In the genomic region with DNA sequence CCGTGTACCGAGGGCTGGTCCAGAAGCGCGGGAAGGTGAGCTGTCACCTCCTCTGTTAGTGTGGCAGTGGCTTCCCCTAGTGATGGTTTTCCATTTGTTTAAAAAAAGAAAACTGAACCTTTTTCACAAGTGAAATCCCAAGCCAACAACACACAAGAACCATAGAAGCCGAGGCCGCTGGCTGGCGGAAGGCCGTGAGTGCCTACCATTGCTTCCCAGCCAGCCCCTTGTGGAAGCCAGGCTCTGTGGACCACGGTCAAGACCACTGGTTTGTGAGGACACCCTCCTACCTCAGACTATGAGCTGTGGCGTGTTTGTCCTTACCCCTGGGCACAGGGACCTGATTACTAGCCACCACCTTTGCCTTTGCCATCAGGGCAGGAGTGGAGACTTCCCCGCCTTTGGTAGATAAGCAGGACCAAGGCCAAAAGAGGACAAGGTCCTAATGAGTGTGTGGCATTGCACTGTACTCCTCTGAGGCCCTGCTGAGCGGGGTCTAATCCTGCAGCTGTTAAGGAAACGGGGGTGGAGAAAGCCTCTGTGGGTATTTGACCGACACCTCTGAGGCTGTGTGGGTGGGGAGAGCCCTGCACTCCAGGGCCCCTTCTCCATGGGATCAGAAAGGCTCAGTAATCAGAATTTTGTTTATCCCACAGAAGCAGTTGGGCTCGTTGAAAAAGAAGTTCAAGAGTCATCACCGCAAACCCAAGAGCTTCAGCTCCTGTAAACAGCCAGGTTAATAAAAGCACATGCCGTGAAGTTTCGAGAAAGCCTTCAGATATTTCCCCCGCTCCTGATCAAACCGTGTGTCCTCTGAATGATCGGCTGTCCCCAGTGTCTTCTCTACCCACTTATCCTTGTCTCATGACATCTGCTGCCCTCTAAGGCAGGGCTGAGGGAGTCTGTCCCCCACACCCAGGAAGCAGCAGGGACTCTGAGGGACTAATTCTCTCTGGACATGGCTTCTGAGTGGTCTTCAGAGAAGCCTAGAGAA, we compare ENCODE assay signal across 12 cellular contexts. TPM values are rescaled to one million over a fixed set of nuclear protein-coding genes. Genes with fewer than 3 reads are reported as not detected.
DNase-seq lines count a peak whose midpoint lies in the region; ATAC-seq and TF ChIP-seq lines count a peak whose summit lies in the region.
"Had no signal": no experiment of that assay in that cellular context is flagged by ENCODE, and none has a peak within 500 bp of the region (broad histone marks: within the 10 kb centered on the region; RNA-seq: fewer than 3 reads in every experiment).

No MANE protein-coding gene starts in this region.

- no peak overlapping the region for H3K23ac ChIP-seq in H9 (ENCODE audit: insufficient read length, low read depth, low read length)

- H3K14ac ChIP-seq in H9 (ENCODE audit: insufficient read depth, low read length), result no peak overlapping the region

- H2BK5ac ChIP-seq in H9 (ENCODE audit: insufficient read length, low read length), result no peak overlapping the region

- TF ChIP-seq CTCF in natural killer cell (IDR thresholded peaks at IDR 0.05), result no peak
- TF ChIP-seq CTCF in H9 (conservative IDR thresholded peaks at IDR 0.05), result no peak

- H3T11ph ChIP-seq in H9 (ENCODE audit: low read length), result no peak overlapping the region

- H3K27me3 ChIP-seq in CD8-positive, alpha-beta memory T cell (ENCODE audit: insufficient read depth, low read length, poor library complexity, severe bottlenecking), result no peaks in the 10 kb centered on the region
- H3K27me3 ChIP-seq in H9 (ENCODE audit: insufficient read depth, low read length), result no peaks in the 10 kb centered on the region
- H3K27me3 ChIP-seq: breast epithelium, esophagus squamous epithelium had no signal

- H4K8ac ChIP-seq in H9 (replicated peaks; ENCODE audit: insufficient read length, low read depth, low read length), result no peak overlapping the region

- peaks cover 3% of the 10 kb centered on the region for H3K79me1 ChIP-seq in H9 (ENCODE audit: insufficient read depth, low read depth, low read length, poor library complexity, severe bottlenecking)

- H3K4me1 ChIP-seq in CD8-positive, alpha-beta memory T cell (ENCODE audit: insufficient read depth, low read length), result peaks cover 21% of the 10 kb centered on the region
- H3K4me1 ChIP-seq in H9 (ENCODE audit: insufficient read depth, low read length), result no peaks in the 10 kb centered on the region

- no peak overlapping the region for H2BK15ac ChIP-seq in H9 (ENCODE audit: low read depth, low read length)

- H3K27me3 Mint-ChIP-seq in CD8-positive, alpha-beta memory T cell, result peaks cover 0 to 3% of the 10 kb centered on the region in 2 donors
- H3K27me3 Mint-ChIP-seq in natural killer cell (ENCODE audit: low read depth in 2 of 2), result no peaks in the 10 kb centered on the region
- no peaks in the 10 kb centered on the region; the same call in 1 of the 2 replicates for H3K27me3 Mint-ChIP-seq in H9 (ENCODE audit: low read depth)

- H3K4me3 Mint-ChIP-seq in CD8-positive, alpha-beta memory T cell, result peak overlapping the region in 1 of 7 donors; percentile 76
- H3K4me3 Mint-ChIP-seq in natural killer cell (no peak overlapping the region), H9 (no peak overlapping the region)

- no peak for ATAC-seq in natural killer cell
- no peak for ATAC-seq in Right ventricle myocardium inferior

- H3K56ac ChIP-seq in H9 (ENCODE audit: insufficient read length, low read depth, low read length), result no peak overlapping the region

- H4K5ac ChIP-seq in H9 (ENCODE audit: insufficient read length, low read depth, low read length), result no peak overlapping the region

- peaks cover 10% of the 10 kb centered on the region for H3K23me2 ChIP-seq in H9 (ENCODE audit: insufficient read length, low read depth, low read length, poor library complexity, severe bottlenecking)

- H2BK20ac ChIP-seq in H9 (ENCODE audit: low read depth, low read length, poor library complexity, severe bottlenecking), result no peak overlapping the region

- intact Hi-C loops in natural killer cell (cut with micrococcal nuclease), result no loop called here
- intact Hi-C loops in Right ventricle myocardium inferior (cut with DNase I), result no loop called here

- H3K36me3 ChIP-seq in CD8-positive, alpha-beta memory T cell (ENCODE audit: insufficient read depth, low read length), result peaks cover 58% of the 10 kb centered on the region

- H4K20me1 ChIP-seq in H9 (ENCODE audit: control insufficient read depth, insufficient read depth, insufficient read length), result no peaks in the 10 kb centered on the region

- no peak overlapping the region for H2AFZ ChIP-seq in H9 (ENCODE audit: low read length)

- no peak overlapping the region for H2AK5ac ChIP-seq in H9 (ENCODE audit: insufficient read length, low read length)

- H3K4me2 ChIP-seq in H9 (ENCODE audit: insufficient read depth, insufficient read length, low read length), result no peak overlapping the region

- H3K18ac ChIP-seq in H9 (ENCODE audit: insufficient read length, low read depth, low read length), result no peak overlapping the region

- peak overlapping the region in 6 of 8 donors; percentile 54 to 95 (median 76) for H3K27ac Mint-ChIP-seq in CD8-positive, alpha-beta memory T cell
- peak overlapping the region; percentile 29 to 64 for H3K27ac Mint-ChIP-seq in natural killer cell
- H3K27ac Mint-ChIP-seq in H9, result peak overlapping the region in 1 of 3 experiments; percentile 62; a peak in 2 of 7 replicates

- no peak overlapping the region for H2BK12ac ChIP-seq in H9 (ENCODE audit: insufficient read length, low read depth, low read length)

- H3K9me3 ChIP-seq in CD8-positive, alpha-beta memory T cell (ENCODE audit: low read length), result no peaks in the 10 kb centered on the region
- no peaks in the 10 kb centered on the region for H3K9me3 ChIP-seq in H9 (ENCODE audit: control insufficient read depth, low read depth, low read length)
- H3K9me3 ChIP-seq: breast epithelium, esophagus squamous epithelium had no signal

- no peaks in the 10 kb centered on the region; the same call in 1 of the 2 replicates for H3K79me2 ChIP-seq in H9 (ENCODE audit: insufficient read depth, low read length)

- CTCF ChIA-PET in CD8-positive, alpha-beta memory T cell (lab: Charles Lee), result interaction anchor here (1.2 to 8.2 kb wide), 2 partner anchors 12 to 45 kb away, joined by 3 to 84 read pairs; no protein-coding TSS in a partner anchor

- no peak for DNase-seq in CD8-positive, alpha-beta memory T cell
- DNase-seq in LHCN-M2 (ENCODE audit: low read depth) (peak; percentile 82), natural killer cell (no peak), H9 (no peak), DMS153 (lab: John Stamatoyannopoulos, UW) (no peak), Right ventricle myocardium inferior (ENCODE audit: missing footprints) (no peak)
- DNase-seq: esophagus squamous epithelium; NCI-H2227 treated with DMSO at 0.1 percent for 48 hours; stimulated activated CD4-positive, alpha-beta T cell treated with anti-CD3 and anti-CD28 coated beads, Interleukin-4, amount 100 ng/mL, for 4 hours had no signal

- peaks cover 31 to 65% (median 31%) of the 10 kb centered on the region in 3 donors for H3K4me1 Mint-ChIP-seq in CD8-positive, alpha-beta memory T cell
- H3K4me1 Mint-ChIP-seq in natural killer cell (peaks cover 21 to 47% of the 10 kb centered on the region in 2 donors), H9 (peaks cover 8 to 10% of the 10 kb centered on the region in 2 experiments)

- POLR2A ChIA-PET in CD8-positive, alpha-beta memory T cell (lab: Charles Lee), result no interaction called here

- no peak overlapping the region for H3K9ac ChIP-seq in H9 (ENCODE audit: extremely low read depth, insufficient read length, low read length)

- no peak overlapping the region for H3K4me3 ChIP-seq in CD8-positive, alpha-beta memory T cell (ENCODE audit: low read length)
- H3K4me3 ChIP-seq: breast epithelium, esophagus squamous epithelium had no signal

- H2BK120ac ChIP-seq in H9 (ENCODE audit: low read depth, low read length, poor library complexity, severe bottlenecking), result no peak overlapping the region

- H3K4ac ChIP-seq in H9 (ENCODE audit: low read depth, low read length), result no peak overlapping the region

- no peak overlapping the region for H3K27ac ChIP-seq in CD8-positive, alpha-beta memory T cell (ENCODE audit: low read depth, low read length)
- H3K27ac ChIP-seq in angular gyrus (ENCODE audit: low read depth, low read length), result peak overlapping the region; percentile 43
- H3K27ac ChIP-seq in H9 (ENCODE audit: insufficient read length, low read depth, low read length), result no peak overlapping the region
- H3K27ac ChIP-seq: breast epithelium, HL-60 had no signal

- H3K9me3 Mint-ChIP-seq in CD8-positive, alpha-beta memory T cell, result no peaks in the 10 kb centered on the region
- H3K9me3 Mint-ChIP-seq in natural killer cell, result no peaks in the 10 kb centered on the region
- H3K9me3 Mint-ChIP-seq in H9, result no peaks in the 10 kb centered on the region

- H3K36me3 Mint-ChIP-seq in CD8-positive, alpha-beta memory T cell, result peaks cover 4 to 85% (median 9%) of the 10 kb centered on the region in 3 donors
- H3K36me3 Mint-ChIP-seq in natural killer cell, result peaks cover 7% of the 10 kb centered on the region
- H3K36me3 Mint-ChIP-seq in H9 (ENCODE audit: insufficient read depth in 1 of 3, low read depth in 3 of 3), result peaks cover 23 to 77% (median 72%) of the 10 kb centered on the region in 3 experiments; a peak in 6 of 7 replicates

- no peak overlapping the region for H4K91ac ChIP-seq in H9 (ENCODE audit: insufficient read length, low read depth, low read length)

- no CpG with 5 or more reads among the region's 21 CpGs for WGBS in H9 (ENCODE audit: extremely low coverage, insufficient read length, low lambda C conversion rate)

RNA-seq across cellular contexts. Expression of a gene that starts 4.3 kb away (rescaled TPM):
- total RNA-seq in CD8-positive, alpha-beta memory T cell, result 10 to 100 TPM; 34.9 to 35.2 TPM
- 46.6 TPM for polyA plus RNA-seq in CD8-positive, alpha-beta memory T cell
- total RNA-seq in LHCN-M2 (2014; rRNA removed) (25.3 and 29.6 TPM in 2 replicates), natural killer cell (10 to 100 TPM; 14.3 to 14.9 (median 14.7) TPM), H9 (2021) (44.4 and 46.1 TPM in 2 replicates), Right ventricle myocardium inferior (13.2 TPM)
- polyA plus RNA-seq in LHCN-M2 (2012), result 32.7 TPM

RNA-seq across cellular contexts. Expression of a gene that starts 4.4 kb away (rescaled TPM):
- total RNA-seq in CD8-positive, alpha-beta memory T cell, result 10 to 100 TPM; 35.9 to 37.8 TPM
- 110 TPM for polyA plus RNA-seq in CD8-positive, alpha-beta memory T cell
- total RNA-seq in LHCN-M2 (2014; rRNA removed) (12.2 and 22.8 TPM in 2 replicates), natural killer cell (10 to 100 TPM; 35.6 to 44.4 (median 37.2) TPM), H9 (2021) (43.3 and 46.8 TPM in 2 replicates), Right ventricle myocardium inferior (62.6 TPM)
- polyA plus RNA-seq in LHCN-M2 (2012), result 48.0 TPM

RNA-seq across cellular contexts. Expression of a gene that starts 12.7 kb away (rescaled TPM):
- 1,000 to 10,000 TPM; 3,139 to 3,155 TPM for total RNA-seq in CD8-positive, alpha-beta memory T cell
- 1,038 TPM for polyA plus RNA-seq in CD8-positive, alpha-beta memory T cell
- total RNA-seq in LHCN-M2 (2014; rRNA removed), result 2,137 and 2,163 TPM in 2 replicates
- polyA plus RNA-seq in LHCN-M2 (2012), result 2,836 TPM
- 1,000 to 10,000 TPM; 1,409 to 1,616 (median 1,600) TPM for total RNA-seq in natural killer cell
- total RNA-seq in H9 (2021), result 2,874 and 2,895 TPM in 2 replicates
- total RNA-seq in Right ventricle myocardium inferior, result 977 TPM

RNA-seq across cellular contexts. Expression of a gene that starts 12.8 kb away (rescaled TPM):
- 10 to 100 TPM; 43.3 to 46.3 TPM for total RNA-seq in CD8-positive, alpha-beta memory T cell
- polyA plus RNA-seq in CD8-positive, alpha-beta memory T cell, result 19.0 TPM
- 28.5 and 30.5 TPM in 2 replicates for total RNA-seq in LHCN-M2 (2014; rRNA removed)
- 21.7 TPM for polyA plus RNA-seq in LHCN-M2 (2012)
- total RNA-seq in natural killer cell, result 10 to 100 TPM; 23.8 to 37.0 (median 28.1) TPM
- 60.1 and 63.7 TPM in 2 replicates for total RNA-seq in H9 (2021)
- 20.8 TPM for total RNA-seq in Right ventricle myocardium inferior

RNA-seq across cellular contexts. Expression of a gene that starts 15.2 kb away (rescaled TPM):
- 100 to 1,000 TPM; 239 to 250 TPM for total RNA-seq in CD8-positive, alpha-beta memory T cell
- polyA plus RNA-seq in CD8-positive, alpha-beta memory T cell, result 202 TPM
- total RNA-seq in LHCN-M2 (2014; rRNA removed) (456 and 465 TPM in 2 replicates), natural killer cell (100 to 1,000 TPM; 111 to 135 (median 114) TPM), H9 (2021) (146 and 148 TPM in 2 replicates), Right ventricle myocardium inferior (68.4 TPM)
- 262 TPM for polyA plus RNA-seq in LHCN-M2 (2012)
